ENCODE assay signal across 27 cellular contexts in genomic region chr21:30102881-30103280, GRCh38.
DNase-seq lines count a peak whose midpoint lies in the region; ATAC-seq, FAIRE-seq and TF ChIP-seq lines count a peak whose summit lies in the region.
"Had no signal": no experiment of that assay in that cellular context is flagged by ENCODE, and none has a peak within 500 bp of the region (broad histone marks: within the 10 kb centered on the region; RNA-seq: fewer than 3 reads in every experiment).

No MANE protein-coding gene starts in this region.

- no peaks in the 10 kb centered on the region for H3K79me2 ChIP-seq in GM23338 (replicated peaks; ENCODE audit: insufficient read depth)

- no peak for TF ChIP-seq CTCF in GM23338 (conservative IDR thresholded peaks at IDR 0.05; ENCODE audit: low read depth in 2 of 2)
- TF ChIP-seq CTCF in pancreas (IDR thresholded peaks at IDR 0.05): no peak

- no peaks in the 10 kb centered on the region for H3K27me3 Mint-ChIP-seq in GM23338 (ENCODE audit: insufficient read depth, low read depth, poor library complexity)
- H3K27me3 Mint-ChIP-seq: activated CD4-positive, alpha-beta T cell treated with anti-CD3 and anti-CD28 coated beads, Interleukin-2, amount 10 ng/mL, durations not matched to agents 7 days and 5 days; activated naive CD8-positive, alpha-beta T cell treated with anti-CD3 and anti-CD28 coated beads, Interleukin-2, amount 10 ng/mL, durations not matched to agents 7 days and 5 days; CD4-positive, alpha-beta memory T cell; natural killer cell treated with Interleukin-12 subunit alpha and Interleukin-12 subunit beta and Interleukin-15 and Interleukin-18, amount 100 ng/mL, for 72 hours; T-helper 17 cell had no signal

- H3K36me3 ChIP-seq in GM23338 (ENCODE audit: insufficient read depth) (no peaks in the 10 kb centered on the region), NT2/D1 (ENCODE audit: insufficient read depth, insufficient read length, low read length) (no peaks in the 10 kb centered on the region), pancreas (no peaks in the 10 kb centered on the region)
- H3K36me3 ChIP-seq: left ventricle myocardium inferior, MG63, suprapubic skin had no signal

- H3F3A ChIP-seq in GM23338 (replicated peaks; ENCODE audit: low read depth): no peaks in the 10 kb centered on the region

- 53 to 54% methylated on average over 5 of the region's 5 CpGs for WGBS in pancreas, 2 donors

- H3K27ac Mint-ChIP-seq in GM23338: no peak overlapping the region
- H3K27ac Mint-ChIP-seq: activated CD4-positive, alpha-beta T cell treated with anti-CD3 and anti-CD28 coated beads, Interleukin-2, amount 10 ng/mL, durations not matched to agents 7 days and 5 days; activated naive CD8-positive, alpha-beta T cell treated with anti-CD3 and anti-CD28 coated beads, Interleukin-2, amount 10 ng/mL, durations not matched to agents 7 days and 5 days; CD4-positive, alpha-beta memory T cell; immature natural killer cell; natural killer cell treated with Interleukin-12 subunit alpha and Interleukin-12 subunit beta and Interleukin-15 and Interleukin-18, amount 100 ng/mL, for 72 hours; stimulated activated effector memory CD8-positive, alpha-beta T cell treated with anti-CD3 and anti-CD28 coated beads, Interleukin-12 subunit alpha, Interleukin-12 subunit beta, amount 100 ng/mL, for 72 hours; T-helper 17 cell had no signal

- intact Hi-C loops in pancreas (cut with DNase I): no loop called here

- DNase-seq in GM23338 (ENCODE audit: low spot score) (no peak), NCI-H1092 (lab: John Stamatoyannopoulos, UW) (peak; percentile 8), NT2/D1 (ENCODE audit: low read depth, low spot score) (peak; percentile 43), midbrain (lab: John Stamatoyannopoulos, UW) (peak; percentile 1), pancreas (no peak), NCI-H510A treated with DMSO at 0.1 percent for 48 hours (lab: John Stamatoyannopoulos, UW) (no peak)
- DNase-seq: activated CD4-positive, alpha-beta T cell treated with anti-CD3 and anti-CD28 coated beads, Interleukin-2, amount 10 ng/mL, durations not matched to agents 7 days and 5 days; activated naive CD8-positive, alpha-beta T cell treated with anti-CD3 and anti-CD28 coated beads, Interleukin-2, amount 10 ng/mL, durations not matched to agents 7 days and 5 days; CD4-positive, alpha-beta memory T cell; DND-41; foreskin melanocyte; immature natural killer cell; left ventricle myocardium inferior; MG63; NCI-H524 treated with DMSO at 0.1 percent for 48 hours; psoas muscle; small intestine; stimulated activated CD4-positive, alpha-beta T cell treated with anti-CD3 and anti-CD28 coated beads, Interleukin-2, amount 100 ng/mL, for 24 hours; T-helper 17 cell had no signal

- H3K4me1 ChIP-seq in GM23338 (ENCODE audit: insufficient read depth) (peaks cover 8% of the 10 kb centered on the region; the same call in 1 of the 2 replicates), NT2/D1 (ENCODE audit: insufficient read depth, insufficient read length) (no peaks in the 10 kb centered on the region), pancreas (no peaks in the 10 kb centered on the region)
- H3K4me1 ChIP-seq: left ventricle myocardium inferior, psoas muscle, suprapubic skin had no signal

- no peaks in the 10 kb centered on the region for H4K20me1 ChIP-seq in GM23338 (replicated peaks; ENCODE audit: insufficient read depth)

- peaks cover 4% of the 10 kb centered on the region; the same call in 2 of the 3 replicates for H3K4me1 Mint-ChIP-seq in GM23338
- H3K4me1 Mint-ChIP-seq: activated CD4-positive, alpha-beta T cell treated with anti-CD3 and anti-CD28 coated beads, Interleukin-2, amount 10 ng/mL, durations not matched to agents 7 days and 5 days; activated naive CD8-positive, alpha-beta T cell treated with anti-CD3 and anti-CD28 coated beads, Interleukin-2, amount 10 ng/mL, durations not matched to agents 7 days and 5 days; CD4-positive, alpha-beta memory T cell; immature natural killer cell; stimulated activated effector memory CD8-positive, alpha-beta T cell treated with anti-CD3 and anti-CD28 coated beads, Interleukin-12 subunit alpha, Interleukin-12 subunit beta, amount 100 ng/mL, for 72 hours; T-helper 17 cell had no signal

- H3K9me3 ChIP-seq in NT2/D1 (ENCODE audit: insufficient read depth, low read length): no peaks in the 10 kb centered on the region
- H3K9me3 ChIP-seq in pancreas: no peaks in the 10 kb centered on the region
- H3K9me3 ChIP-seq: left ventricle myocardium inferior, MG63, psoas muscle, suprapubic skin had no signal

- 0 out of 2 replicates have a peak overlapping the region, but pooled peaks have one; percentile 40 for H2AFZ ChIP-seq in GM23338

- H3K4me2 ChIP-seq in GM23338: no peak overlapping the region

- H3K9me3 Mint-ChIP-seq in GM23338: no peaks in the 10 kb centered on the region
- H3K9me3 Mint-ChIP-seq: activated CD4-positive, alpha-beta T cell treated with anti-CD3 and anti-CD28 coated beads, Interleukin-2, amount 10 ng/mL, durations not matched to agents 7 days and 5 days; activated naive CD8-positive, alpha-beta T cell treated with anti-CD3 and anti-CD28 coated beads, Interleukin-2, amount 10 ng/mL, durations not matched to agents 7 days and 5 days; stimulated activated effector memory CD8-positive, alpha-beta T cell treated with anti-CD3 and anti-CD28 coated beads, Interleukin-12 subunit alpha, Interleukin-12 subunit beta, amount 100 ng/mL, for 72 hours had no signal

- no peak overlapping the region for H3K9ac ChIP-seq in NT2/D1 (ENCODE audit: insufficient read length, low read depth)

- H3K27me3 ChIP-seq in GM23338 (ENCODE audit: insufficient read depth) (no peaks in the 10 kb centered on the region), NT2/D1 (ENCODE audit: insufficient read depth, insufficient read length) (no peaks in the 10 kb centered on the region), pancreas (no peaks in the 10 kb centered on the region)
- H3K27me3 ChIP-seq: MG63, suprapubic skin had no signal

- H3K4me3 Mint-ChIP-seq in GM23338: no peak overlapping the region
- H3K4me3 Mint-ChIP-seq: activated CD4-positive, alpha-beta T cell treated with anti-CD3 and anti-CD28 coated beads, Interleukin-2, amount 10 ng/mL, durations not matched to agents 7 days and 5 days; activated naive CD8-positive, alpha-beta T cell treated with anti-CD3 and anti-CD28 coated beads, Interleukin-2, amount 10 ng/mL, durations not matched to agents 7 days and 5 days; CD4-positive, alpha-beta memory T cell; immature natural killer cell; natural killer cell treated with Interleukin-12 subunit alpha and Interleukin-12 subunit beta and Interleukin-15 and Interleukin-18, amount 100 ng/mL, for 72 hours; stimulated activated effector memory CD8-positive, alpha-beta T cell treated with anti-CD3 and anti-CD28 coated beads, Interleukin-12 subunit alpha, Interleukin-12 subunit beta, amount 100 ng/mL, for 72 hours; T-helper 17 cell had no signal

- H3K4me3 ChIP-seq in GM23338 (no peak overlapping the region), NT2/D1 (ENCODE audit: insufficient read length, low read depth) (no peak overlapping the region), pancreas (no peak overlapping the region)
- H3K4me3 ChIP-seq: GM12878, left ventricle myocardium inferior, MG63, psoas muscle, suprapubic skin had no signal

- H3K27ac ChIP-seq in GM23338 (ENCODE audit: low read depth) (no peak overlapping the region), pancreas (no peak overlapping the region)
- H3K27ac ChIP-seq: left ventricle myocardium inferior, psoas muscle, suprapubic skin, VCaP had no signal

- ATAC-seq in GM23338 (peak; percentile 32; the same call in 2 of the 3 replicates), pancreas (no peak), HG02870 (IDR thresholded peaks at IDR 0.05; ENCODE audit: unreplicated experiment) (no peak)
- ATAC-seq: GM12878; HCT116; natural killer cell treated with Interleukin-12 subunit alpha and Interleukin-12 subunit beta and Interleukin-15 and Interleukin-18, amount 100 ng/mL, for 72 hours; psoas muscle; stimulated activated effector memory CD8-positive, alpha-beta T cell treated with anti-CD3 and anti-CD28 coated beads, Interleukin-12 subunit alpha, Interleukin-12 subunit beta, amount 100 ng/mL, for 72 hours; T-helper 17 cell had no signal

- H3K9me2 ChIP-seq in GM23338 (ENCODE audit: insufficient read depth): no peaks in the 10 kb centered on the region; the same call in 1 of the 2 replicates

- no peaks in the 10 kb centered on the region for H3K36me3 Mint-ChIP-seq in GM23338 (ENCODE audit: low read depth)
- H3K36me3 Mint-ChIP-seq: activated naive CD8-positive, alpha-beta T cell treated with anti-CD3 and anti-CD28 coated beads, Interleukin-2, amount 10 ng/mL, durations not matched to agents 7 days and 5 days; CD4-positive, alpha-beta memory T cell; immature natural killer cell; natural killer cell treated with Interleukin-12 subunit alpha and Interleukin-12 subunit beta and Interleukin-15 and Interleukin-18, amount 100 ng/mL, for 72 hours; stimulated activated effector memory CD8-positive, alpha-beta T cell treated with anti-CD3 and anti-CD28 coated beads, Interleukin-12 subunit alpha, Interleukin-12 subunit beta, amount 100 ng/mL, for 72 hours had no signal

- FAIRE-seq in pancreas (lab: Jason Lieb, UNC): no peak
- FAIRE-seq: GM12878, small intestine, urothelium cell line had no signal

TF ChIP-seq in GM23338, 12 proteins besides CTCF, POLR2A, EP300 and RAD21 (continues in another document):
- no peak for TF ChIP-seq REST (IDR thresholded peaks at IDR 0.05; ENCODE audit: unreplicated experiment)
- TF ChIP-seq JUNB (IDR thresholded peaks at IDR 0.05; ENCODE audit: unreplicated experiment): no peak

Comparison
In these comparisons a context has a peak if more than half of its experiments do, and no peak if none do; other contexts are left out.
1. DNase-seq: peak in NCI-H1092 (single experiment), NT2/D1 (single experiment) and midbrain (single experiment); none in GM23338 (single experiment), pancreas (0 of 6) and NCI-H510A treated with DMSO at 0.1 percent for 48 hours (single experiment).